Comparison of ENCODE assay signal across 8 cellular contexts in genomic region chr3:48685293-48685602, GRCh38. TPM values are rescaled to one million over a fixed set of nuclear protein-coding genes. Genes with fewer than 3 reads are reported as not detected.
A peak's percentile ranks its signal among the peaks of the same experiment; 100 is the strongest.
DNase-seq lines count a peak whose midpoint lies in the region; ATAC-seq and TF ChIP-seq lines count a peak whose summit lies in the region.

No MANE protein-coding gene starts in this region.

- no peaks in the 10 kb centered on the region for H3K27me3 Mint-ChIP-seq in naive B cell

- peak overlapping the region in 3 of 6 donors; percentile 74 to 93 (median 83) for H3K27ac Mint-ChIP-seq in naive B cell

- H3K4me1 Mint-ChIP-seq in naive B cell: peaks cover 27 to 41% (median 31%) of the 10 kb centered on the region in 3 donors

- no peak for TF ChIP-seq CTCF in AG04449 (IDR thresholded peaks at IDR 0.05; ENCODE audit: insufficient read depth, low read length, missing control alignments)
- no peak for TF ChIP-seq CTCF in choroid plexus epithelial cell (conservative IDR thresholded peaks at IDR 0.05; ENCODE audit: low read depth, low read length)

- H3K4me3 Mint-ChIP-seq in naive B cell: peak overlapping the region; percentile 84 to 96 (median 92)

- no peaks in the 10 kb centered on the region for H3K9me3 ChIP-seq in HUES64 (ENCODE audit: insufficient read depth, low read depth, low read length)

- peaks cover 57% of the 10 kb centered on the region for H3K36me3 ChIP-seq in HUES64 (ENCODE audit: insufficient read depth, low read length)

- peak overlapping the region; percentile 87 for H3K9ac ChIP-seq in HUES64 (ENCODE audit: low read depth, low read length)

- CTCF ChIA-PET in AG04449 (lab: Yijun Ruan, JAX): interaction anchor here (0.8 to 4.6 kb wide), 15 partner anchors 8 to 249 kb away, joined by 3 to 37 read pairs (median 4); partner anchors contain the start of genes CELSR3, PFKFB4 and SLC26A6

- WGBS in HUES64: 9% methylated on average over 13 of the region's 13 CpGs

- peak overlapping the region; percentile 95 for H3K4me3 ChIP-seq in AG04449 (ENCODE audit: low read depth, low read length)
- H3K4me3 ChIP-seq in HUES64 (ENCODE audit: low read length): peak overlapping the region; percentile 90
- peak overlapping the region; percentile 97 for H3K4me3 ChIP-seq in choroid plexus epithelial cell (ENCODE audit: low read depth, low read length)

- H3K27me3 ChIP-seq in HUES64 (ENCODE audit: insufficient read depth, low read length): no peaks in the 10 kb centered on the region

- no peaks in the 10 kb centered on the region for H3K9me3 Mint-ChIP-seq in naive B cell

- H3K27ac ChIP-seq in HUES64 (ENCODE audit: low read depth, low read length): peak overlapping the region; percentile 94; the same call in 1 of the 2 replicates

- POLR2A ChIA-PET in AG04449 (lab: Yijun Ruan, JAX): interaction anchor here (0.6 to 1.3 kb wide), 3 partner anchors 22 to 344 kb away, joined by 3 to 4 read pairs (median 3); no protein-coding TSS in a partner anchor

- ATAC-seq in naive B cell (ENCODE audit: low read depth in 2 of 2): no peak
- ATAC-seq in HG03439 (IDR thresholded peaks at IDR 0.05; ENCODE audit: unreplicated experiment): no peak
- no peak for ATAC-seq in GM19395 (IDR thresholded peaks at IDR 0.05; ENCODE audit: unreplicated experiment)
- no peak for ATAC-seq in HG02763 (IDR thresholded peaks at IDR 0.05; ENCODE audit: unreplicated experiment)

- peaks cover 9% of the 10 kb centered on the region for H3K4me1 ChIP-seq in HUES64 (ENCODE audit: insufficient read depth, low read length)

- H3K36me3 Mint-ChIP-seq in naive B cell: no peaks in the 10 kb centered on the region

- DNase-seq in AG04449 (ENCODE audit: low read depth, low spot score) (no peak), choroid plexus epithelial cell (ENCODE audit: low read depth) (no peak), naive B cell (no peak), NOMO-1 treated with DMSO at 0.1 percent for 48 hours (lab: John Stamatoyannopoulos, UW; ENCODE audit: unreplicated experiment) (no peak)

RNA-seq across cellular contexts. Expression of gene NCKIPSD, which starts 0.5 kb away (rescaled TPM):
- polyA plus RNA-seq in HUES64 (2013, experiment 1 of 2): 26.5 TPM
- polyA plus RNA-seq in HUES64 (2013, experiment 2 of 2): 25.8 TPM
- 10 to 100 TPM in 1 of 6 donors, 1 to 10 TPM in 5; 3.3 to 11.2 (median 4.9) TPM for polyA plus RNA-seq in naive B cell (ENCODE audit: low read depth in 6 of 6)

RNA-seq across cellular contexts. Expression of gene CELSR3, which starts 22.6 kb away (rescaled TPM):
- 10.1 TPM for polyA plus RNA-seq in HUES64 (2013, experiment 1 of 2)
- polyA plus RNA-seq in HUES64 (2013, experiment 2 of 2): 12.7 TPM
- polyA plus RNA-seq in naive B cell (ENCODE audit: low read depth in 6 of 6): under 1 TPM in 1 of 6 donors, not detected in 5; 0.28 TPM

RNA-seq across cellular contexts. Expression of gene IP6K2, which starts 31.8 kb away (rescaled TPM):
- polyA plus RNA-seq in HUES64 (2013, experiment 1 of 2): 87.0 TPM
- 106 TPM for polyA plus RNA-seq in HUES64 (2013, experiment 2 of 2)
- polyA plus RNA-seq in naive B cell (ENCODE audit: low read depth in 6 of 6): 10 to 100 TPM; 53.6 to 96.9 (median 68.7) TPM

RNA-seq across cellular contexts. Expression of gene SLC26A6, which starts 50.0 kb away (rescaled TPM):
- 42.0 TPM for polyA plus RNA-seq in HUES64 (2013, experiment 1 of 2)
- 40.4 TPM for polyA plus RNA-seq in HUES64 (2013, experiment 2 of 2)
- 1 to 10 TPM in 2 of 6 donors, under 1 TPM in 3, not detected in 1; 0.25 to 1.7 (median 0.97) TPM for polyA plus RNA-seq in naive B cell (ENCODE audit: low read depth in 6 of 6)
